Comparison of ENCODE assay signal across 9 cellular contexts in genomic region chr1:205258313-205259176, GRCh38. TPM values are rescaled to one million over a fixed set of nuclear protein-coding genes. Genes with fewer than 3 reads are reported as not detected.
DNase-seq lines count a peak whose midpoint lies in the region; ATAC-seq, FAIRE-seq and TF ChIP-seq lines count a peak whose summit lies in the region.
"Had no signal": no experiment of that assay in that cellular context is flagged by ENCODE, and none has a peak within 500 bp of the region (broad histone marks: within the 10 kb centered on the region; RNA-seq: fewer than 3 reads in every experiment).

No MANE protein-coding gene starts in this region.

- FAIRE-seq in urothelium cell line (lab: Jason Lieb, UNC) = no peak

- peaks cover 13% of the 10 kb centered on the region for H3K4me1 ChIP-seq in right cardiac atrium (ENCODE audit: control insufficient read depth, insufficient read depth, low read length)
- H3K4me1 ChIP-seq in adrenal gland (replicated peaks in 1 of 2) = peaks cover 9 to 22% of the 10 kb centered on the region in 2 donors
- H3K4me1 ChIP-seq in iPS-20b (ENCODE audit: insufficient read depth, low read length) = peaks cover 10% of the 10 kb centered on the region

- H3K27ac ChIP-seq in right cardiac atrium (ENCODE audit: low read length) (no peak overlapping the region), adrenal gland (peak overlapping the region in 4 of 5 donors; percentile 7 to 88 (median 80)), iPS-20b (ENCODE audit: low read length) (no peak overlapping the region)

- H3K9ac ChIP-seq in iPS-20b (ENCODE audit: low read depth, low read length) = 0 out of 2 replicates have a peak overlapping the region, but pooled peaks have one; percentile 4

- H3K4me3 ChIP-seq in right cardiac atrium (ENCODE audit: low read length) (no peak overlapping the region), adrenal gland (no peak overlapping the region), iPS-20b (ENCODE audit: low read length) (no peak overlapping the region)

- ATAC-seq in Right ventricle myocardium superior (ENCODE audit: poor library complexity) (no peak), right cardiac atrium (no peak), GM19395 (IDR thresholded peaks at IDR 0.05; ENCODE audit: unreplicated experiment) (no peak), HG02870 (IDR thresholded peaks at IDR 0.05; ENCODE audit: unreplicated experiment) (no peak)
- ATAC-seq: activated CD8-positive, alpha-beta T cell treated with anti-CD3 and anti-CD28 coated beads, Interleukin-2, amount 10 ng/mL, durations not matched to agents 7 days and 5 days had no signal

- H3K9me3 ChIP-seq in right cardiac atrium (ENCODE audit: control insufficient read depth, low read length) = no peaks in the 10 kb centered on the region
- H3K9me3 ChIP-seq in adrenal gland (replicated peaks in 1 of 3) = no peaks in the 10 kb centered on the region
- no peaks in the 10 kb centered on the region for H3K9me3 ChIP-seq in iPS-20b (ENCODE audit: insufficient read depth, low read depth, low read length)

- H3K27me3 ChIP-seq in right cardiac atrium (ENCODE audit: control insufficient read depth, insufficient read depth) = no peaks in the 10 kb centered on the region
- no peaks in the 10 kb centered on the region for H3K27me3 ChIP-seq in adrenal gland
- no peaks in the 10 kb centered on the region for H3K27me3 ChIP-seq in iPS-20b (ENCODE audit: insufficient read depth, low read length)

- TF ChIP-seq POLR2A in adrenal gland (IDR thresholded peaks at IDR 0.05) = peak in 1 of 2 donors; percentile 51

- no peak for TF ChIP-seq CTCF in adrenal gland (IDR thresholded peaks at IDR 0.05)

- H3K36me3 ChIP-seq in adrenal gland (replicated peaks in 1 of 2) (no peaks in the 10 kb centered on the region), iPS-20b (ENCODE audit: insufficient read depth, low read depth, low read length) (no peaks in the 10 kb centered on the region)

- WGBS in right cardiac atrium = 77% methylated on average over 13 of the region's 13 CpGs
- 57 to 62% (median 58%) methylated on average over 11 to 13 of the region's 13 CpGs for WGBS in adrenal gland, 4 donors

- intact Hi-C loops in Right ventricle myocardium superior (cut with DNase I) = loop anchor here (5.0 to 10.0 kb wide), 2 partner anchors 114 to 271 kb away; no protein-coding TSS in a partner anchor
- intact Hi-C loops in right cardiac atrium (cut with DNase I) = loop anchor here (5.0 to 10.0 kb wide), 6 partner anchors 74 to 276 kb away; partner anchors contain the start of gene RBBP5 (in 2 of the 4)
- intact Hi-C loops in adrenal gland (cut with DNase I) = loop anchor here (5.0 to 10.0 kb wide), 3 partner anchors 131 to 281 kb away; no protein-coding TSS in a partner anchor

- DNase-seq in Right ventricle myocardium superior (peak; percentile 34), right cardiac atrium (no peak), adrenal gland (peak; percentile 74 to 91 (median 86)), urothelium cell line (ENCODE audit: low spot score) (peak; percentile 76), T-helper 2 cell (no peak)
- DNase-seq: activated CD8-positive, alpha-beta T cell treated with anti-CD3 and anti-CD28 coated beads, Interleukin-2, amount 10 ng/mL, durations not matched to agents 7 days and 5 days had no signal

RNA-seq across cellular contexts. Expression of gene TMCC2, which starts 30.8 kb away (rescaled TPM):
- 1.3 TPM for total RNA-seq in Right ventricle myocardium superior
- 10 to 100 TPM in 3 of 4 donors, 1 to 10 TPM in 1; 6.5 to 15.9 (median 13.2) TPM for total RNA-seq in right cardiac atrium
- polyA plus RNA-seq in right cardiac atrium = 15.7 TPM
- 10 to 100 TPM in 3 of 8 donors, 1 to 10 TPM in 5; 2.3 to 33.2 (median 8.4) TPM for total RNA-seq in adrenal gland
- polyA plus RNA-seq in adrenal gland = 10 to 100 TPM in 1 of 3 donors, 1 to 10 TPM in 2; 3.3 to 11.2 (median 3.3) TPM

RNA-seq across cellular contexts. Expression of gene DSTYK, which starts 47.0 kb away (rescaled TPM):
- total RNA-seq in Right ventricle myocardium superior = 5.3 TPM
- 10 to 100 TPM in 1 of 4 donors, 1 to 10 TPM in 3; 7.9 to 10.1 (median 8.6) TPM for total RNA-seq in right cardiac atrium
- 4.9 TPM for polyA plus RNA-seq in right cardiac atrium
- 10 to 100 TPM; 15.4 to 22.9 (median 17.8) TPM for total RNA-seq in adrenal gland
- polyA plus RNA-seq in adrenal gland = 10 to 100 TPM in 1 of 3 donors, 1 to 10 TPM in 2; 4.4 to 12.8 (median 6.7) TPM

Comparison
In these comparisons a context has a peak if more than half of its experiments do, and no peak if none do; other contexts are left out.
1. DNase-seq: peak in Right ventricle myocardium superior (single experiment), adrenal gland (7 of 7) and urothelium cell line (single experiment); none in right cardiac atrium (0 of 3) and T-helper 2 cell (0 of 5).
2. H3K27ac ChIP-seq: peak in adrenal gland (4 of 5); none in right cardiac atrium (single experiment) and iPS-20b (single experiment).